ENCODE assay signal across 8 cellular contexts in the genomic region with DNA sequence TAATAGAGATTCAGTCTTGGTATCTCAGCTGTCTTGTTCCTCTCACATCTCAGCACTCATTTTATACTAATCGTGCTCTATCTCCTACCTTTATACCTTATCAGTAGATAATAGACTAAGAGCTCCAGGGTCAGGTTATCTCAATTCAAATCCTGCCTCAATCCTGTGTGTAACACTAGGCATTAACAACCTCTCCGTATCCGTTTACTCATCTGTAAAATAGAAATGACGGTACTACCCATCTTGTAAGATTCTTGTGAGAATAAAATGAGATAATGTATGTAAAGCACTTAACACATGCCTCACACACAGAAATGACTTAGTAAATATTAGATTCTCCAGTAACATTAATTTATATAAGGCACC. TPM values are rescaled to one million over a fixed set of nuclear protein-coding genes. Genes with fewer than 3 reads are reported as not detected.
DNase-seq lines count a peak whose midpoint lies in the region; ATAC-seq and TF ChIP-seq lines count a peak whose summit lies in the region.

No MANE protein-coding gene starts in this region.

- H3K27ac Mint-ChIP-seq in activated CD8-positive, alpha-beta memory T cell treated with anti-CD3 and anti-CD28 coated beads, Interleukin-2, amount 10 ng/mL, durations not matched to agents 7 days and 5 days, result peak overlapping the region; percentile 89

- CTCF ChIA-PET in activated CD8-positive, alpha-beta memory T cell treated with anti-CD3 and anti-CD28 coated beads, Interleukin-2, amount 10 ng/mL, durations not matched to agents 7 days and 5 days (lab: Charles Lee), result interaction anchor here (0.5 to 6.6 kb wide), 14 partner anchors 13 to 723 kb away, joined by 3 to 51 read pairs (median 4); partner anchors contain the start of genes MRPS16 and NUDT13

- H3K27me3 Mint-ChIP-seq in activated CD8-positive, alpha-beta memory T cell treated with anti-CD3 and anti-CD28 coated beads, Interleukin-2, amount 10 ng/mL, durations not matched to agents 7 days and 5 days, result no peaks in the 10 kb centered on the region

- H3K4me1 Mint-ChIP-seq in activated CD8-positive, alpha-beta memory T cell treated with anti-CD3 and anti-CD28 coated beads, Interleukin-2, amount 10 ng/mL, durations not matched to agents 7 days and 5 days, result peaks cover 29% of the 10 kb centered on the region

- no peak for ATAC-seq in activated CD8-positive, alpha-beta memory T cell treated with anti-CD3 and anti-CD28 coated beads, Interleukin-2, amount 10 ng/mL, durations not matched to agents 7 days and 5 days
- ATAC-seq in GM21447 (IDR thresholded peaks at IDR 0.05; ENCODE audit: unreplicated experiment), result no peak

- no peak for TF ChIP-seq CTCF in VCaP (conservative IDR thresholded peaks at IDR 0.05)

- H3K27ac ChIP-seq in VCaP (peak overlapping the region; percentile 92), temporal lobe (ENCODE audit: low read depth, low read length) (peak overlapping the region; percentile 97)

- H3K4me1 ChIP-seq in iPS-15b (ENCODE audit: control insufficient read depth, insufficient read depth, low read length), result peaks cover 11% of the 10 kb centered on the region

- peaks cover 5% of the 10 kb centered on the region for H3K36me3 Mint-ChIP-seq in activated CD8-positive, alpha-beta memory T cell treated with anti-CD3 and anti-CD28 coated beads, Interleukin-2, amount 10 ng/mL, durations not matched to agents 7 days and 5 days

- DNase-seq in activated CD8-positive, alpha-beta memory T cell treated with anti-CD3 and anti-CD28 coated beads, Interleukin-2, amount 10 ng/mL, durations not matched to agents 7 days and 5 days, result no peak
- DNase-seq in activated CD8-positive, alpha-beta memory T cell treated with anti-CD3 and anti-CD28 coated beads, Interleukin-2, amount 50 U/mL, for 4 hours, result no peak
- DNase-seq in T-helper 9 cell, result no peak
- no peak for DNase-seq in stimulated activated CD4-positive, alpha-beta T cell treated with anti-CD3 and anti-CD28 coated beads, Interleukin-2, amount 100 ng/mL, for 48 hours

- H3K4me3 ChIP-seq in iPS-15b (ENCODE audit: low read depth, low read length), result peak overlapping the region; percentile 79

- H3K27me3 ChIP-seq in iPS-15b (ENCODE audit: control insufficient read depth, insufficient read depth, low read length), result no peaks in the 10 kb centered on the region

- H3K36me3 ChIP-seq in iPS-15b (ENCODE audit: control insufficient read depth, insufficient read depth, low read length), result no peaks in the 10 kb centered on the region

- H3K9ac ChIP-seq in iPS-15b (ENCODE audit: low read depth, low read length), result peak overlapping the region; percentile 65

- peak overlapping the region; percentile 93 for H3K4me3 Mint-ChIP-seq in activated CD8-positive, alpha-beta memory T cell treated with anti-CD3 and anti-CD28 coated beads, Interleukin-2, amount 10 ng/mL, durations not matched to agents 7 days and 5 days

- H3K9me3 Mint-ChIP-seq in activated CD8-positive, alpha-beta memory T cell treated with anti-CD3 and anti-CD28 coated beads, Interleukin-2, amount 10 ng/mL, durations not matched to agents 7 days and 5 days (ENCODE audit: low read depth), result no peaks in the 10 kb centered on the region

- no peaks in the 10 kb centered on the region for H3K9me3 ChIP-seq in iPS-15b (ENCODE audit: control insufficient read depth, insufficient read depth, low read length)

RNA-seq across cellular contexts. Expression of gene P4HA1, which starts 0.6 kb away (rescaled TPM):
- 10 to 100 TPM; 29.8 to 30.5 TPM for total RNA-seq in activated CD8-positive, alpha-beta memory T cell treated with anti-CD3 and anti-CD28 coated beads, Interleukin-2, amount 10 ng/mL, durations not matched to agents 7 days and 5 days
- 23.8 TPM for total RNA-seq in temporal lobe

RNA-seq across cellular contexts. Expression of gene NUDT13, which starts 13.0 kb away (rescaled TPM):
- total RNA-seq in activated CD8-positive, alpha-beta memory T cell treated with anti-CD3 and anti-CD28 coated beads, Interleukin-2, amount 10 ng/mL, durations not matched to agents 7 days and 5 days, result 1 to 10 TPM; 1.2 TPM
- total RNA-seq in temporal lobe, result 0.25 TPM
